Comparison of ENCODE assay signal across 27 cellular contexts in genomic region chr15:90153658-90154057, GRCh38.
"Had no signal": no experiment of that assay in that cellular context is flagged by ENCODE, and none has a peak within 500 bp of the region (broad histone marks: within the 10 kb centered on the region; RNA-seq: fewer than 3 reads in every experiment).

No MANE protein-coding gene starts in this region.

- H3K27me3 ChIP-seq: esophagus squamous epithelium, right atrium auricular region, spleen, tibial nerve had no signal

- H3K4me3 ChIP-seq: esophagus squamous epithelium, right atrium auricular region, spleen, tibial nerve had no signal

- DNase-seq: activated CD4-positive, alpha-beta memory T cell treated with anti-CD3 and anti-CD28 coated beads, Interleukin-2, amount 10 ng/mL, durations not matched to agents 7 days and 5 days; activated CD4-positive, alpha-beta T cell treated with anti-CD3 and anti-CD28 coated beads for 1 hour; activated CD4-positive, alpha-beta T cell treated with anti-CD3 and anti-CD28 coated beads, Interleukin-2, amount 10 ng/mL, durations not matched to agents 7 days and 5 days; activated CD8-positive, alpha-beta memory T cell treated with anti-CD3 and anti-CD28 coated beads, Interleukin-2, amount 50 U/mL, for 48 hours; activated gamma-delta T cell treated with Interleukin-2 at 50 U/mL for 16 hours; activated naive CD4-positive, alpha-beta T cell treated with anti-CD3 and anti-CD28 coated beads, Interleukin-2, amount 50 U/mL, for 16 hours; activated T-cell treated with anti-CD3 and anti-CD28 coated beads, Interleukin-2, amount 50 U/mL, for 4 hours; amniotic stem cell; central memory CD4-positive, alpha-beta T cell; endodermal cell; esophagus squamous epithelium; hippocampal formation; left cardiac atrium; naive B cell; spleen; stimulated activated naive CD4-positive, alpha-beta T cell; T-helper 2 cell had no signal

- H3K36me3 Mint-ChIP-seq: mesothelial cell of epicardium, naive B cell, WTC11 had no signal

- H3K4me3 Mint-ChIP-seq: activated CD4-positive, alpha-beta memory T cell treated with anti-CD3 and anti-CD28 coated beads, Interleukin-2, amount 10 ng/mL, durations not matched to agents 7 days and 5 days; activated CD4-positive, alpha-beta T cell treated with anti-CD3 and anti-CD28 coated beads, Interleukin-2, amount 10 ng/mL, durations not matched to agents 7 days and 5 days; activated T-cell treated with anti-CD3 and anti-CD28 coated beads, Interleukin-2, amount 50 U/mL, for 4 hours; activated T-helper 17 cell treated with anti-CD3 and anti-CD28 coated beads, Interleukin-2, amount 50 U/mL, for 72 hours; dendritic cell treated with granulocyte-macrophage colony-stimulating factor and Interleukin-4, amounts not matched to agents 40 ng/mL and 50 ng/mL, for 4 days; endodermal cell; mesothelial cell of epicardium; naive B cell; WTC11 had no signal

- H3K27ac Mint-ChIP-seq: activated CD4-positive, alpha-beta memory T cell treated with anti-CD3 and anti-CD28 coated beads, Interleukin-2, amount 10 ng/mL, durations not matched to agents 7 days and 5 days; activated CD4-positive, alpha-beta T cell treated with anti-CD3 and anti-CD28 coated beads, Interleukin-2, amount 10 ng/mL, durations not matched to agents 7 days and 5 days; activated T-helper 17 cell treated with anti-CD3 and anti-CD28 coated beads, Interleukin-2, amount 50 U/mL, for 72 hours; dendritic cell treated with granulocyte-macrophage colony-stimulating factor and Interleukin-4, amounts not matched to agents 40 ng/mL and 50 ng/mL, for 4 days; endodermal cell; mesothelial cell of epicardium; naive B cell; WTC11 had no signal

- H3K9ac ChIP-seq: parathyroid adenoma had no signal

- H3K9me3 ChIP-seq: esophagus squamous epithelium, right atrium auricular region, spleen, tibial nerve had no signal

- H2AFZ ChIP-seq: parathyroid adenoma had no signal

- H3K79me2 ChIP-seq: parathyroid adenoma had no signal

- H3K27me3 Mint-ChIP-seq: activated CD4-positive, alpha-beta memory T cell treated with anti-CD3 and anti-CD28 coated beads, Interleukin-2, amount 10 ng/mL, durations not matched to agents 7 days and 5 days; activated CD4-positive, alpha-beta T cell treated with anti-CD3 and anti-CD28 coated beads, Interleukin-2, amount 10 ng/mL, durations not matched to agents 7 days and 5 days; activated T-helper 17 cell treated with anti-CD3 and anti-CD28 coated beads, Interleukin-2, amount 50 U/mL, for 72 hours; naive B cell had no signal

- H3K9me3 Mint-ChIP-seq: activated CD4-positive, alpha-beta memory T cell treated with anti-CD3 and anti-CD28 coated beads, Interleukin-2, amount 10 ng/mL, durations not matched to agents 7 days and 5 days; activated CD4-positive, alpha-beta T cell treated with anti-CD3 and anti-CD28 coated beads, Interleukin-2, amount 10 ng/mL, durations not matched to agents 7 days and 5 days; activated T-cell treated with anti-CD3 and anti-CD28 coated beads, Interleukin-2, amount 50 U/mL, for 4 hours; activated T-helper 17 cell treated with anti-CD3 and anti-CD28 coated beads, Interleukin-2, amount 50 U/mL, for 72 hours; dendritic cell treated with granulocyte-macrophage colony-stimulating factor and Interleukin-4, amounts not matched to agents 40 ng/mL and 50 ng/mL, for 4 days; endodermal cell; mesothelial cell of epicardium; naive B cell; WTC11 had no signal

- H3K27ac ChIP-seq: esophagus squamous epithelium, parathyroid adenoma, right atrium auricular region, spleen had no signal

- H3K36me3 ChIP-seq: esophagus squamous epithelium, right atrium auricular region, spleen, tibial nerve had no signal

- ATAC-seq: activated T-cell treated with anti-CD3 and anti-CD28 coated beads, Interleukin-2, amount 50 U/mL, for 4 hours; activated T-helper 17 cell treated with anti-CD3 and anti-CD28 coated beads, Interleukin-2, amount 50 U/mL, for 72 hours; left cardiac atrium; WTC11 had no signal

- FAIRE-seq: astrocyte, frontal cortex, keratinocyte had no signal
